ENCODE assay signal across 8 cellular contexts in the genomic region with DNA sequence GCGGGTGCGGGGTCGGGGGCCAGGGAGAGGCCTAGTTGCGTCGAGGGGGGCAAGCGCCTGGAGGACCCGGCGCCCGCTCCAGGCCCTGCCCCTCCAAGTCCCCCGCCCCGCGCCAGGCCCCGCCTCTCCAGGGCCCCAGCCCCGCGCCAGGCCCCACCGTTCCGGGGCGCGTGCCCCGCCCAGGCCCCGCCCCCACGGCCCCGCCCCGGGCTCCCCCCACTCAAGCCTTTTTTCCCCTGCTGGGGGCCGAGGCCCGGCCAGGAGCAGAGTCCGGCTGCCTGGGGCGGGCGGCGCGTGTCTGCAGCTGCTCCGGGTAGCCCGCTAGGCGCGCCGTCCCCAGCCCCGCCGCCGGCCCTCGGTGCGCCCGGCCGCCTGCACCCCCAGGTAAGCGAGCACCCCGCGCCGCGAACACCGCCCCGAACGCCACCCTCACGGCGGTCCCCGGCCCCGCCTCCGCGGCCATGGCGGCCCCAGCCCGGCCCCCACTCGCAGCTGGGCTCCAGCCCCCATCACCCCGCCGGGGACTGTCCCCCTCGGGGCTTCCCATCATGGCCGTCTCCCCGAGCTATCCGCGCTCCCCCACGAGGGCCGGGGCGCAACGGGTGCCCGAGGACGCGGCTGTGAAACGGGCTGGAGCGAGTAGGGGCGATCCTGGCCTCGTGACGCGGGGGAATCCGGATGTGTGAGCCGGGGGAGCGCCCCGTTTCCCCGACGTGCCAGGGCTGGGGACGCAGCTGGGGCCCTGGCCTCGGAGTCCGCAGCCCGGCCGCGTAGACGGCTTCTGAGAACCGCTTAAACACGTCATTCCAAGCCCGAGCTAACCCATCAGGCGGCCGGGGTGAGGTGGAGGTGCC.
A peak's percentile ranks its signal among the peaks of the same experiment; 100 is the strongest.
DNase-seq lines count a peak whose midpoint lies in the region; ATAC-seq lines count a peak whose summit lies in the region.

A gene with protein sequence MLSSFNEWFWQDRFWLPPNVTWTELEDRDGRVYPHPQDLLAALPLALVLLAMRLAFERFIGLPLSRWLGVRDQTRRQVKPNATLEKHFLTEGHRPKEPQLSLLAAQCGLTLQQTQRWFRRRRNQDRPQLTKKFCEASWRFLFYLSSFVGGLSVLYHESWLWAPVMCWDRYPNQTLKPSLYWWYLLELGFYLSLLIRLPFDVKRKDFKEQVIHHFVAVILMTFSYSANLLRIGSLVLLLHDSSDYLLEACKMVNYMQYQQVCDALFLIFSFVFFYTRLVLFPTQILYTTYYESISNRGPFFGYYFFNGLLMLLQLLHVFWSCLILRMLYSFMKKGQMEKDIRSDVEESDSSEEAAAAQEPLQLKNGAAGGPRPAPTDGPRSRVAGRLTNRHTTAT (plus strand): TSS at position 260 of the 854 bp plus-strand sequence. CDS start 41,707 bp downstream, outside the sequence.

- DNase-seq in EL: peak; percentile 44
- DNase-seq in NCI-H1105 treated with DMSO at 0.1 percent for 48 hours (lab: John Stamatoyannopoulos, UW): peak; percentile 60
- DNase-seq in activated CD4-positive, alpha-beta T cell treated with anti-CD3 and anti-CD28 coated beads for 24 hours (ENCODE audit: low read depth in 2 of 2): peak; percentile 56 to 66
- peak; percentile 69 to 82 for DNase-seq in central memory CD8-positive, alpha-beta T cell (ENCODE audit: low spot score in 2 of 2)
- DNase-seq in kidney tubule cell (ENCODE audit: low spot score): peak; percentile 57
- DNase-seq in stimulated activated CD4-positive, alpha-beta T cell treated with anti-CD3 and anti-CD28 coated beads, Interleukin-1b, Interleukin-23, amount 100 ng/mL, for 1 hour (ENCODE audit: low read depth in 2 of 2): peak; percentile 51 to 75
- DNase-seq in OCI-M2 (lab: John Stamatoyannopoulos, UW; ENCODE audit: unreplicated experiment): no peak

- H3K27me3 Mint-ChIP-seq in central memory CD8-positive, alpha-beta T cell: no peaks in the 10 kb centered on the region

- no peaks in the 10 kb centered on the region for H3K9me3 Mint-ChIP-seq in central memory CD8-positive, alpha-beta T cell

- peak within 1 kb of the TSS; percentile 92 for H3K27ac Mint-ChIP-seq in central memory CD8-positive, alpha-beta T cell (ENCODE audit: low read depth)

- peaks cover 31% of the 10 kb centered on the region for H3K4me1 Mint-ChIP-seq in central memory CD8-positive, alpha-beta T cell

- peaks cover 15% of the 10 kb centered on the region for H3K36me3 Mint-ChIP-seq in central memory CD8-positive, alpha-beta T cell (ENCODE audit: insufficient read depth)

- ATAC-seq in GM21825 (IDR thresholded peaks at IDR 0.05; ENCODE audit: unreplicated experiment): peak; percentile 58
- peak; percentile 86 for ATAC-seq in central memory CD8-positive, alpha-beta T cell (replicated peaks; ENCODE audit: extremely low read depth, poor library complexity, severe bottlenecking)

- peak within 1 kb of the TSS; percentile 87 for H3K4me3 Mint-ChIP-seq in central memory CD8-positive, alpha-beta T cell
